In genomic region chr7:155203882-155204691, GRCh38 we compare ENCODE assay signal across 12 cellular contexts.
DNase-seq lines count a peak whose midpoint lies in the region; ATAC-seq and TF ChIP-seq lines count a peak whose summit lies in the region.
"Had no signal": no experiment of that assay in that cellular context is flagged by ENCODE, and none has a peak within 500 bp of the region (broad histone marks: within the 10 kb centered on the region; RNA-seq: fewer than 3 reads in every experiment).

No MANE protein-coding gene starts in this region.

- CTCF ChIA-PET in OCI-LY7 (lab: Charles Lee; ENCODE audit: unreplicated experiment): no interaction called here

- H2AFZ ChIP-seq in OCI-LY7 (ENCODE audit: low read length): no peak overlapping the region; the same call in 1 of the 2 replicates

- H3K36me3 ChIP-seq in OCI-LY7 (ENCODE audit: insufficient read depth, low read length): no peaks in the 10 kb centered on the region
- H3K36me3 ChIP-seq: lower lobe of right lung, MG63, upper lobe of right lung had no signal

- DNase-seq in activated CD8-positive, alpha-beta memory T cell treated with anti-CD3 and anti-CD28 coated beads, Interleukin-2, amount 50 U/mL, for 48 hours: peak; percentile 52
- DNase-seq in activated CD8-positive, alpha-beta memory T cell treated with anti-CD3 and anti-CD28 coated beads for 24 hours: no peak
- no peak for DNase-seq in OCI-LY7 (ENCODE audit: low spot score)
- peak; percentile 81 for DNase-seq in chondrocyte (ENCODE audit: low spot score)
- DNase-seq in stimulated activated effector memory CD8-positive, alpha-beta T cell treated with anti-CD3 and anti-CD28 coated beads, Interleukin-12 subunit alpha, Interleukin-12 subunit beta, amount 100 ng/mL, for 72 hours (ENCODE audit: low spot score in 2 of 2): no peak
- DNase-seq in UCSD-AML1 (lab: John Stamatoyannopoulos, UW; ENCODE audit: unreplicated experiment): no peak
- no peak for DNase-seq in AG08395 (ENCODE audit: low spot score)
- DNase-seq: lower lobe of right lung, MG63, NCI-H2107, upper lobe of right lung had no signal

- no peak overlapping the region for H3K4me3 ChIP-seq in OCI-LY7 (ENCODE audit: low read depth, low read length, poor library complexity, severe bottlenecking)
- H3K4me3 ChIP-seq: lower lobe of right lung, MG63, upper lobe of right lung had no signal

- no peaks in the 10 kb centered on the region for H3K9me3 ChIP-seq in OCI-LY7 (ENCODE audit: low read length)
- H3K9me3 ChIP-seq: lower lobe of right lung, MG63, upper lobe of right lung had no signal

- H3K9me3 Mint-ChIP-seq in chondrocyte (ENCODE audit: low read depth): no peaks in the 10 kb centered on the region
- H3K9me3 Mint-ChIP-seq in stimulated activated effector memory CD8-positive, alpha-beta T cell treated with anti-CD3 and anti-CD28 coated beads, Interleukin-12 subunit alpha, Interleukin-12 subunit beta, amount 100 ng/mL, for 72 hours: peaks cover 7% of the 10 kb centered on the region

- BruUV-seq in OCI-LY7 (replicated peaks; lab: Mats Ljungman, UMichigan): no TSS peak

- H3K4me1 ChIP-seq in OCI-LY7 (ENCODE audit: insufficient read depth, low read length, poor library complexity, severe bottlenecking): peaks cover 41% of the 10 kb centered on the region
- H3K4me1 ChIP-seq: lower lobe of right lung, upper lobe of right lung had no signal

- intact Hi-C loops in OCI-LY7 (cut with micrococcal nuclease; ENCODE audit: unreplicated experiment): no loop called here

- H3K4me1 Mint-ChIP-seq in chondrocyte (ENCODE audit: low read depth): peaks cover 27% of the 10 kb centered on the region
- peaks cover 58% of the 10 kb centered on the region for H3K4me1 Mint-ChIP-seq in stimulated activated effector memory CD8-positive, alpha-beta T cell treated with anti-CD3 and anti-CD28 coated beads, Interleukin-12 subunit alpha, Interleukin-12 subunit beta, amount 100 ng/mL, for 72 hours

- no peak for TF ChIP-seq CTCF in OCI-LY7 (conservative IDR thresholded peaks at IDR 0.05; ENCODE audit: low read length)
- TF ChIP-seq CTCF in chondrocyte (IDR thresholded peaks at IDR 0.05): no peak

- no peaks in the 10 kb centered on the region for H3K79me2 ChIP-seq in OCI-LY7 (ENCODE audit: insufficient read depth, low read depth, low read length)

- ATAC-seq in stimulated activated effector memory CD8-positive, alpha-beta T cell treated with anti-CD3 and anti-CD28 coated beads, Interleukin-12 subunit alpha, Interleukin-12 subunit beta, amount 100 ng/mL, for 72 hours: no peak
- ATAC-seq in HG02938 (IDR thresholded peaks at IDR 0.05; ENCODE audit: unreplicated experiment): no peak
- ATAC-seq: lower lobe of right lung, upper lobe of right lung had no signal

- no peak overlapping the region for H3K27ac ChIP-seq in OCI-LY7 (ENCODE audit: low read depth, low read length, poor library complexity, severe bottlenecking)
- H3K27ac ChIP-seq: lower lobe of right lung, upper lobe of right lung had no signal

- no peaks in the 10 kb centered on the region for H3K9me2 ChIP-seq in OCI-LY7 (ENCODE audit: insufficient read depth, low read length)

- H3K4me2 ChIP-seq in OCI-LY7 (ENCODE audit: low read length): 0 out of 2 replicates have a peak overlapping the region, but pooled peaks have one; percentile 72

- H3K27ac Mint-ChIP-seq in chondrocyte (ENCODE audit: unreplicated experiment): no peak overlapping the region
- peak overlapping the region; percentile 99 for H3K27ac Mint-ChIP-seq in stimulated activated effector memory CD8-positive, alpha-beta T cell treated with anti-CD3 and anti-CD28 coated beads, Interleukin-12 subunit alpha, Interleukin-12 subunit beta, amount 100 ng/mL, for 72 hours

- POLR2A ChIA-PET in OCI-LY7 (lab: Charles Lee): interaction anchor here (0.7 to 3.5 kb wide), 5 partner anchors 38 to 97 kb away, joined by 3 to 18 read pairs (median 3); partner anchors contain the start of gene INSIG1

- H3K36me3 Mint-ChIP-seq in chondrocyte (ENCODE audit: low read depth): no peaks in the 10 kb centered on the region
- peaks cover 33% of the 10 kb centered on the region for H3K36me3 Mint-ChIP-seq in stimulated activated effector memory CD8-positive, alpha-beta T cell treated with anti-CD3 and anti-CD28 coated beads, Interleukin-12 subunit alpha, Interleukin-12 subunit beta, amount 100 ng/mL, for 72 hours

- no peaks in the 10 kb centered on the region for H4K20me1 ChIP-seq in OCI-LY7 (ENCODE audit: insufficient read depth, low read length)

- no peak overlapping the region for H3K4me3 Mint-ChIP-seq in chondrocyte (ENCODE audit: unreplicated experiment)
- no peak overlapping the region for H3K4me3 Mint-ChIP-seq in stimulated activated effector memory CD8-positive, alpha-beta T cell treated with anti-CD3 and anti-CD28 coated beads, Interleukin-12 subunit alpha, Interleukin-12 subunit beta, amount 100 ng/mL, for 72 hours

- no peaks in the 10 kb centered on the region for H3K27me3 Mint-ChIP-seq in chondrocyte (ENCODE audit: low read depth)

Comparison
In these comparisons a context has a peak if more than half of its experiments do, and no peak if none do; other contexts are left out.
1. DNase-seq: peak in activated CD8-positive, alpha-beta memory T cell treated with anti-CD3 and anti-CD28 coated beads, Interleukin-2, amount 50 U/mL, for 48 hours (single experiment) and chondrocyte (single experiment); none in activated CD8-positive, alpha-beta memory T cell treated with anti-CD3 and anti-CD28 coated beads for 24 hours (single experiment), OCI-LY7 (single experiment), stimulated activated effector memory CD8-positive, alpha-beta T cell treated with anti-CD3 and anti-CD28 coated beads, Interleukin-12 subunit alpha, Interleukin-12 subunit beta, amount 100 ng/mL, for 72 hours (0 of 2), UCSD-AML1 (single experiment) and AG08395 (single experiment).